Comparison of ENCODE assay signal across 8 cellular contexts in the genomic region with DNA sequence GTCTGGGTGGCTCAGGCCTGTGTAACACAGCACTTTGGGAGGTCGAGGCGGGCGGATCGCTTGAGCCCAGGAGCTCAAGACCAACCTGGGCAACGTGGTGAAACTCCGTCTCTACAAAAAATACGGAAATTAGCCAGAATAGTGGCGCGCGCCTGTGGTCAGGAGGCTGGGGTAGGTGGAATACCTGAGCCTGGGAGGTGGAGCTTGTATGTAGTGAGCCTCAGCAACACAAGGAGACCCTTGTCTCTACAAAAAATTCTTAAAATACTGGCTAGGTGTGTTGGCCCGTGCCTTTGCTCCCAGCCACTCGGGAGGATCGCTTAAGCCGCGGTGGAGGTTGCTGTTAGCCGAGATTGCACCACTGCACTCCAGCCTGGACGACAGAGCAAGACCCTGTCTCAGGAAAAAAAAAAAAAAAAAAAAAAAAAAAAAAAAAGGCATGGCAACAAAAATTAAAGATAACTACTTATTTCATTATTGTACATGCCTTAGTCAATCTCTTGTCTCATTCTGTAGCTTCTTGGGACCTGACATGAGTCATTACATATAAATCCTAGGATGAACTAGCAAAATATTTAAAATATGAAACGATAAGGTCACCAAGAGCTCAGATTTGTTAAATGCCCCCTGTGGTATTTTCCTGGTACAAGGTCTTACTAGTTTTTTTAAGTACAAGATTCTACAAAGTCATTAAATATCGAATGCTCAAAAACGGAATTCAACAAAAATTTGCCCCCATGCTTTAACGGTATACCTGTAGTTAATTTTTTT. TPM values are rescaled to one million over a fixed set of nuclear protein-coding genes. Genes with fewer than 3 reads are reported as not detected.
DNase-seq lines count a peak whose midpoint lies in the region; ATAC-seq and TF ChIP-seq lines count a peak whose summit lies in the region.

No MANE protein-coding gene starts in this region.

- H3K36me3 ChIP-seq in endodermal cell (ENCODE audit: control insufficient read depth, insufficient read depth, low read length) (peaks cover 52% of the 10 kb centered on the region), neural progenitor cell (peaks cover 30% of the 10 kb centered on the region), aorta (ENCODE audit: control insufficient read depth in 1 of 2, insufficient read depth in 2 of 2, low read length in 1 of 2) (no peaks in the 10 kb centered on the region)

- TF ChIP-seq CTCF in Calu3 (IDR thresholded peaks at IDR 0.05; ENCODE audit: unreplicated experiment) (no peak), VCaP (conservative IDR thresholded peaks at IDR 0.05) (no peak), endodermal cell (conservative IDR thresholded peaks at IDR 0.05) (no peak), neural progenitor cell (IDR thresholded peaks at IDR 0.05) (no peak)

- H3K9me3 ChIP-seq in endodermal cell (ENCODE audit: control insufficient read depth, low read length) (no peaks in the 10 kb centered on the region), neural progenitor cell (ENCODE audit: low read depth) (no peaks in the 10 kb centered on the region), aorta (ENCODE audit: control insufficient read depth, low read length) (no peaks in the 10 kb centered on the region)

- no peaks in the 10 kb centered on the region for H3K27me3 Mint-ChIP-seq in Calu3 (ENCODE audit: unreplicated experiment)
- no peaks in the 10 kb centered on the region for H3K27me3 Mint-ChIP-seq in endodermal cell (ENCODE audit: insufficient read depth)
- H3K27me3 Mint-ChIP-seq in neural progenitor cell (ENCODE audit: insufficient read depth, low read depth) = no peaks in the 10 kb centered on the region

- peaks cover 55% of the 10 kb centered on the region for H4K20me1 ChIP-seq in neural progenitor cell (ENCODE audit: low read depth)

- H3K9ac ChIP-seq in endodermal cell (ENCODE audit: extremely low read depth, low read length, poor library complexity, severe bottlenecking) = peak overlapping the region; percentile 99
- peak overlapping the region; percentile 66 for H3K9ac ChIP-seq in neural progenitor cell

- H3K36me3 Mint-ChIP-seq in Calu3 (ENCODE audit: insufficient read depth, unreplicated experiment) (peaks cover 73% of the 10 kb centered on the region), endodermal cell (ENCODE audit: low read depth) (peaks cover 53% of the 10 kb centered on the region), neural progenitor cell (peaks cover 10% of the 10 kb centered on the region)

- H3K27ac Mint-ChIP-seq in Calu3 (ENCODE audit: unreplicated experiment) (peak overlapping the region; percentile 99), endodermal cell (peak overlapping the region; percentile 100), neural progenitor cell (peak overlapping the region; percentile 99)

- H3K9me3 Mint-ChIP-seq in Calu3 (ENCODE audit: low read depth, unreplicated experiment) (no peaks in the 10 kb centered on the region), endodermal cell (no peaks in the 10 kb centered on the region), neural progenitor cell (no peaks in the 10 kb centered on the region)

- H3K4me1 Mint-ChIP-seq in Calu3 (ENCODE audit: low read depth, unreplicated experiment) = peaks cover 23% of the 10 kb centered on the region
- peaks cover 41% of the 10 kb centered on the region for H3K4me1 Mint-ChIP-seq in endodermal cell
- peaks cover 45% of the 10 kb centered on the region for H3K4me1 Mint-ChIP-seq in neural progenitor cell

- peak; percentile 64 for DNase-seq in Calu3
- peak; percentile 68 for DNase-seq in endodermal cell
- peak; percentile 23 for DNase-seq in neural progenitor cell (ENCODE audit: low spot score)
- DNase-seq in aorta = no peak
- DNase-seq in NK-92 treated with Interleukin-12 subunit alpha and Interleukin-12 subunit beta, amount 100 ng/mL, for 24 hours (lab: John Stamatoyannopoulos, UW) = no peak

- intact Hi-C loops in Calu3 (cut with micrococcal nuclease; ENCODE audit: unreplicated experiment) = loop anchor here (2.0 kb wide), 1 partner anchor 45 kb away; a partner anchor contains a TSS
- intact Hi-C loops in aorta (cut with DNase I) = loop anchor here (2.0 to 5.0 kb wide), 3 partner anchors 42 to 78 kb away; a partner anchor contains a TSS

- H3K4me2 ChIP-seq in neural progenitor cell = peak overlapping the region; percentile 97

- CTCF ChIA-PET in Calu3 (lab: Charles Lee) = interaction anchor here (0.6 to 2.5 kb wide), 5 partner anchors 15 to 1471 kb away, joined by 3 to 9 read pairs (median 3); a partner anchor contains a TSS

- H3F3A ChIP-seq in neural progenitor cell (ENCODE audit: low read depth) = peaks cover 43% of the 10 kb centered on the region

- H3K4me3 Mint-ChIP-seq in Calu3 (ENCODE audit: low read depth, unreplicated experiment) (peak overlapping the region; percentile 96), endodermal cell (peak overlapping the region; percentile 99), neural progenitor cell (peak overlapping the region; percentile 100)

- H3K27ac ChIP-seq in VCaP (peak overlapping the region; percentile 99), endodermal cell (ENCODE audit: low read depth, low read length) (no peak overlapping the region), neural progenitor cell (no peak overlapping the region), aorta (ENCODE audit: low read depth in 1 of 2, low read length in 2 of 2) (no peak overlapping the region)

- H3K4me1 ChIP-seq in endodermal cell (ENCODE audit: control insufficient read depth, insufficient read depth, low read length) = peaks cover 11% of the 10 kb centered on the region
- H3K4me1 ChIP-seq in neural progenitor cell = peaks cover 38% of the 10 kb centered on the region
- H3K4me1 ChIP-seq in aorta (ENCODE audit: control insufficient read depth in 1 of 2, insufficient read depth in 2 of 2, low read length in 2 of 2) = no peaks in the 10 kb centered on the region

- 0% methylated on average over 4 to 20 of the region's 21 CpGs for WGBS in endodermal cell (ENCODE audit: insufficient coverage in 1 of 2, insufficient read length in 1 of 2), 2 experiments
- WGBS in aorta, 2 donors = 10 to 14% methylated on average over 21 of the region's 21 CpGs

- no peak overlapping the region for H2AFZ ChIP-seq in neural progenitor cell (replicated peaks)

- ATAC-seq in HG03108 (IDR thresholded peaks at IDR 0.05; ENCODE audit: unreplicated experiment) (peak; percentile 20), aorta (ENCODE audit: low FRiP score) (no peak), GM18861 (IDR thresholded peaks at IDR 0.05; ENCODE audit: unreplicated experiment) (no peak)

- H3K27me3 ChIP-seq in endodermal cell (ENCODE audit: control insufficient read depth, insufficient read depth, low read length, poor library complexity, severe bottlenecking) (no peaks in the 10 kb centered on the region), neural progenitor cell (no peaks in the 10 kb centered on the region), aorta (ENCODE audit: control insufficient read depth in 1 of 2, insufficient read depth in 2 of 2, low read length in 1 of 2) (no peaks in the 10 kb centered on the region)

- H3K4me3 ChIP-seq in endodermal cell (ENCODE audit: low read length) (peak overlapping the region; percentile 87), neural progenitor cell (peak overlapping the region; percentile 60), aorta (ENCODE audit: low read length in 2 of 2) (peak overlapping the region; percentile 69 to 72)

- BruUV-seq in Calu3 (replicated peaks; lab: Mats Ljungman, UMichigan) = no TSS peak

- peaks cover 89% of the 10 kb centered on the region for H3K79me2 ChIP-seq in neural progenitor cell (ENCODE audit: low read depth)

RNA-seq across cellular contexts. Expression of a gene that starts 1.1 kb away (rescaled TPM):
- total RNA-seq in Calu3 (2022) (98.9 and 107 TPM in 2 replicates), endodermal cell (100 to 1,000 TPM; 195 to 231 TPM), neural progenitor cell (ENCODE audit: low replicate concordance) (180 and 316 TPM in 2 replicates), aorta (100 to 1,000 TPM; 110 to 111 TPM)
- 238 TPM for polyA plus RNA-seq in endodermal cell (2013, experiment 1 of 2)
- polyA plus RNA-seq in endodermal cell (2013, experiment 2 of 2) = 234 TPM
- polyA plus RNA-seq in aorta = 100 to 1,000 TPM; 121 to 152 TPM

RNA-seq across cellular contexts. Expression of a gene that starts 1.3 kb away (rescaled TPM):
- total RNA-seq in Calu3 (2022) (14.7 and 17.1 TPM in 2 replicates), endodermal cell (10 to 100 TPM; 18.8 to 33.6 TPM), neural progenitor cell (ENCODE audit: low replicate concordance) (29.7 and 44.3 TPM in 2 replicates), aorta (10 to 100 TPM; 26.3 to 31.2 TPM)
- 37.0 TPM for polyA plus RNA-seq in endodermal cell (2013, experiment 1 of 2)
- 32.8 TPM for polyA plus RNA-seq in endodermal cell (2013, experiment 2 of 2)
- 10 to 100 TPM; 23.1 to 31.2 TPM for polyA plus RNA-seq in aorta

RNA-seq across cellular contexts. Expression of a gene that starts 43.9 kb away (rescaled TPM):
- 24.6 and 27.5 TPM in 2 replicates for total RNA-seq in Calu3 (2022)
- total RNA-seq in endodermal cell = 10 to 100 TPM; 40.6 to 46.2 TPM
- 41.1 TPM for polyA plus RNA-seq in endodermal cell (2013, experiment 1 of 2)
- 41.4 TPM for polyA plus RNA-seq in endodermal cell (2013, experiment 2 of 2)
- 40.2 and 76.4 TPM in 2 replicates for total RNA-seq in neural progenitor cell (ENCODE audit: low replicate concordance)
- total RNA-seq in aorta = 10 to 100 TPM; 30.9 to 33.1 TPM
- 10 to 100 TPM in 1 of 2 donors, 1 to 10 TPM in 1; 8.9 to 12.5 TPM for polyA plus RNA-seq in aorta

Comparison
In these comparisons a context has a peak if more than half of its experiments do, and no peak if none do; other contexts are left out.
1. DNase-seq: peak in Calu3 (single experiment), endodermal cell (single experiment) and neural progenitor cell (single experiment); none in aorta (0 of 2) and NK-92 treated with Interleukin-12 subunit alpha and Interleukin-12 subunit beta, amount 100 ng/mL, for 24 hours (single experiment).
2. Peak in every context shown above with its lines, with median percentiles within 50 percentile points of each other: H3K27ac Mint-ChIP-seq, H3K4me3 Mint-ChIP-seq and H3K4me3 ChIP-seq.